Comparison of ENCODE assay signal across 10 cellular contexts in genomic region chr2:27354597-27354927, GRCh38. TPM values are rescaled to one million over a fixed set of nuclear protein-coding genes. Genes with fewer than 3 reads are reported as not detected.
DNase-seq lines count a peak whose midpoint lies in the region; ATAC-seq and TF ChIP-seq lines count a peak whose summit lies in the region.
"Had no signal": no experiment of that assay in that cellular context is flagged by ENCODE, and none has a peak within 500 bp of the region (broad histone marks: within the 10 kb centered on the region; RNA-seq: fewer than 3 reads in every experiment).

No MANE protein-coding gene starts in this region.

- H3K27me3 ChIP-seq in CD4-positive, alpha-beta T cell (ENCODE audit: control insufficient read depth, insufficient read depth, low read length): no peaks in the 10 kb centered on the region
- no peaks in the 10 kb centered on the region for H3K27me3 ChIP-seq in GM23338 (ENCODE audit: insufficient read depth)
- H3K27me3 ChIP-seq: sigmoid colon had no signal

- H3K27ac Mint-ChIP-seq in CD4-positive, alpha-beta T cell: peak overlapping the region; percentile 99
- peak overlapping the region; percentile 46 for H3K27ac Mint-ChIP-seq in GM23338
- no peak overlapping the region for H3K27ac Mint-ChIP-seq in activated naive CD8-positive, alpha-beta T cell
- H3K27ac Mint-ChIP-seq in nephron: peak overlapping the region in 2 of 3 experiments; percentile 15 to 67
- H3K27ac Mint-ChIP-seq: activated CD8-positive, alpha-beta memory T cell treated with anti-CD3 and anti-CD28 coated beads, Interleukin-2, amount 10 ng/mL, durations not matched to agents 7 days and 5 days had no signal

- DNase-seq in CD4-positive, alpha-beta T cell: no peak
- DNase-seq in GM23338 (ENCODE audit: low spot score) (no peak), sciatic nerve (ENCODE audit: low spot score) (no peak), OCI-M1 (lab: John Stamatoyannopoulos, UW) (no peak), SKM-1 treated with dmso at 0.1 percent for 144 hours (lab: John Stamatoyannopoulos, UW; ENCODE audit: unreplicated experiment) (no peak)
- DNase-seq: activated CD8-positive, alpha-beta memory T cell treated with anti-CD3 and anti-CD28 coated beads, Interleukin-2, amount 10 ng/mL, durations not matched to agents 7 days and 5 days; sigmoid colon; substantia nigra had no signal

- H3K79me2 ChIP-seq in GM23338 (replicated peaks; ENCODE audit: insufficient read depth): peaks cover 80% of the 10 kb centered on the region

- H3K36me3 Mint-ChIP-seq in CD4-positive, alpha-beta T cell (ENCODE audit: low read depth): peaks cover 32% of the 10 kb centered on the region
- H3K36me3 Mint-ChIP-seq in GM23338 (ENCODE audit: low read depth): peaks cover 28% of the 10 kb centered on the region
- no peaks in the 10 kb centered on the region for H3K36me3 Mint-ChIP-seq in activated naive CD8-positive, alpha-beta T cell
- H3K36me3 Mint-ChIP-seq in nephron (ENCODE audit: low read depth): peaks cover 19% of the 10 kb centered on the region

- no peak for TF ChIP-seq CTCF in CD4-positive, alpha-beta T cell (IDR thresholded peaks at IDR 0.05)
- no peak for TF ChIP-seq CTCF in GM23338 (conservative IDR thresholded peaks at IDR 0.05; ENCODE audit: low read depth in 2 of 2)
- no peak for TF ChIP-seq CTCF in nephron (IDR thresholded peaks at IDR 0.05; ENCODE audit: unreplicated experiment in 3 of 3)

- POLR2A ChIA-PET in CD4-positive, alpha-beta T cell (lab: Charles Lee): interaction anchor here (1.3 kb wide), 1 partner anchor 54 kb away, joined by 3 read pairs; the partner anchor contains the start of gene PPM1G

- H4K20me1 ChIP-seq in GM23338 (replicated peaks; ENCODE audit: insufficient read depth): peaks cover 25% of the 10 kb centered on the region

- H3K4me3 Mint-ChIP-seq in CD4-positive, alpha-beta T cell: peak overlapping the region; percentile 71
- H3K4me3 Mint-ChIP-seq in GM23338 (peak overlapping the region; percentile 96; the same call in 2 of the 3 replicates), nephron (peak overlapping the region; percentile 98 to 100 (median 99))
- H3K4me3 Mint-ChIP-seq in activated naive CD8-positive, alpha-beta T cell: peak overlapping the region; percentile 99

- H3K36me3 ChIP-seq in GM23338 (ENCODE audit: insufficient read depth): peaks cover 3% of the 10 kb centered on the region; the same call in 1 of the 2 replicates

- no peaks in the 10 kb centered on the region for H3K27me3 Mint-ChIP-seq in CD4-positive, alpha-beta T cell
- H3K27me3 Mint-ChIP-seq in GM23338 (ENCODE audit: insufficient read depth, low read depth, poor library complexity) (peaks cover 9% of the 10 kb centered on the region), nephron (ENCODE audit: low read depth) (no peaks in the 10 kb centered on the region)
- H3K27me3 Mint-ChIP-seq in activated naive CD8-positive, alpha-beta T cell: no peaks in the 10 kb centered on the region
- H3K27me3 Mint-ChIP-seq: activated CD8-positive, alpha-beta memory T cell treated with anti-CD3 and anti-CD28 coated beads, Interleukin-2, amount 10 ng/mL, durations not matched to agents 7 days and 5 days had no signal

- CTCF ChIA-PET in CD4-positive, alpha-beta T cell (lab: Charles Lee): interaction anchor here (0.8 kb wide), 1 partner anchor 15 kb away, joined by 3 read pairs; no protein-coding TSS in a partner anchor

- no peaks in the 10 kb centered on the region for H3K9me3 Mint-ChIP-seq in CD4-positive, alpha-beta T cell
- H3K9me3 Mint-ChIP-seq in GM23338: peaks cover 12% of the 10 kb centered on the region
- no peaks in the 10 kb centered on the region for H3K9me3 Mint-ChIP-seq in activated naive CD8-positive, alpha-beta T cell (ENCODE audit: low read depth)
- peaks cover 3% of the 10 kb centered on the region for H3K9me3 Mint-ChIP-seq in nephron

- peaks cover 3% of the 10 kb centered on the region for H3K9me2 ChIP-seq in GM23338 (ENCODE audit: insufficient read depth)

- no peaks in the 10 kb centered on the region for H3K9me3 ChIP-seq in CD4-positive, alpha-beta T cell (ENCODE audit: control insufficient read depth, low read length)
- H3K9me3 ChIP-seq: sigmoid colon had no signal

- H3K27ac ChIP-seq in CD4-positive, alpha-beta T cell (ENCODE audit: low read depth, low read length): no peak overlapping the region
- H3K27ac ChIP-seq in GM23338 (ENCODE audit: low read depth): peak overlapping the region; percentile 85
- H3K27ac ChIP-seq: sigmoid colon had no signal

- peak overlapping the region; percentile 71; the same call in 1 of the 2 replicates for H3K4me3 ChIP-seq in GM23338
- H3K4me3 ChIP-seq: sigmoid colon had no signal

- H2AFZ ChIP-seq in GM23338: no peak overlapping the region

- peaks cover 66% of the 10 kb centered on the region for H3K4me1 Mint-ChIP-seq in CD4-positive, alpha-beta T cell (ENCODE audit: low read depth)
- H3K4me1 Mint-ChIP-seq in GM23338 (peaks cover 37% of the 10 kb centered on the region), nephron (peaks cover 30% of the 10 kb centered on the region)
- H3K4me1 Mint-ChIP-seq in activated naive CD8-positive, alpha-beta T cell (ENCODE audit: low read depth): peaks cover 60% of the 10 kb centered on the region

- peaks cover 12% of the 10 kb centered on the region for H3F3A ChIP-seq in GM23338 (replicated peaks; ENCODE audit: low read depth)

- peaks cover 49% of the 10 kb centered on the region for H3K4me1 ChIP-seq in GM23338 (ENCODE audit: insufficient read depth)

- no peak for ATAC-seq in CD4-positive, alpha-beta T cell (ENCODE audit: poor library complexity)
- ATAC-seq in GM23338 (no peak), sciatic nerve (no peak)
- ATAC-seq: activated CD8-positive, alpha-beta memory T cell treated with anti-CD3 and anti-CD28 coated beads, Interleukin-2, amount 10 ng/mL, durations not matched to agents 7 days and 5 days had no signal

- intact Hi-C loops in CD4-positive, alpha-beta T cell (cut with DNase I, micrococcal nuclease): no loop called here
- intact Hi-C loops in sciatic nerve (cut with DNase I): no loop called here

- peak overlapping the region; percentile 85 for H3K4me2 ChIP-seq in GM23338

TF ChIP-seq in GM23338, 12 proteins besides CTCF, POLR2A, EP300 and RAD21:
- TF ChIP-seq POLR2AphosphoS5 (IDR thresholded peaks at IDR 0.05; ENCODE audit: low read depth) (no peak), STAT1 (IDR thresholded peaks at IDR 0.05; ENCODE audit: unreplicated experiment) (no peak), NANOG (IDR thresholded peaks at IDR 0.05; ENCODE audit: borderline replicate concordance) (no peak), ZNF331 (CRISPR knock-in tag; IDR thresholded peaks at IDR 0.05; ENCODE audit: low read depth) (no peak)

RNA-seq across cellular contexts. Expression of gene GTF3C2, which starts 2.0 kb away (rescaled TPM):
- total RNA-seq in CD4-positive, alpha-beta T cell: 10 to 100 TPM; 54.6 to 56.8 TPM
- 110 and 118 TPM in 2 replicates for total RNA-seq in GM23338 (2014; rRNA removed; shearing (Covaris generic))
- polyA plus RNA-seq in GM23338 (2016; fragmentation: Nextera tagmentation; extraction: Ambion mirVana): 69.1 and 81.7 TPM in 2 replicates
- 57.1 TPM for total RNA-seq in sciatic nerve

RNA-seq across cellular contexts. Expression of gene EIF2B4, which starts 15.6 kb away (rescaled TPM):
- 10 to 100 TPM; 33.2 to 34.0 TPM for total RNA-seq in CD4-positive, alpha-beta T cell
- 43.9 and 51.4 TPM in 2 replicates for total RNA-seq in GM23338 (2014; rRNA removed; shearing (Covaris generic))
- polyA plus RNA-seq in GM23338 (2016; fragmentation: Nextera tagmentation; extraction: Ambion mirVana): 64.0 and 64.4 TPM in 2 replicates
- total RNA-seq in sciatic nerve: 39.1 TPM

RNA-seq across cellular contexts. Expression of gene SNX17, which starts 15.9 kb away (rescaled TPM):
- 10 to 100 TPM; 66.3 to 67.9 TPM for total RNA-seq in CD4-positive, alpha-beta T cell
- 58.0 and 66.2 TPM in 2 replicates for total RNA-seq in GM23338 (2014; rRNA removed; shearing (Covaris generic))
- 32.6 and 34.0 TPM in 2 replicates for polyA plus RNA-seq in GM23338 (2016; fragmentation: Nextera tagmentation; extraction: Ambion mirVana)
- 79.1 TPM for total RNA-seq in sciatic nerve

RNA-seq across cellular contexts. Expression of gene ZNF513, which starts 26.0 kb away (rescaled TPM):
- total RNA-seq in CD4-positive, alpha-beta T cell: 10 to 100 TPM; 22.8 to 22.9 TPM
- total RNA-seq in GM23338 (2014; rRNA removed; shearing (Covaris generic)): 13.2 and 13.4 TPM in 2 replicates
- polyA plus RNA-seq in GM23338 (2016; fragmentation: Nextera tagmentation; extraction: Ambion mirVana): 10.4 and 11.3 TPM in 2 replicates
- 17.0 TPM for total RNA-seq in sciatic nerve

RNA-seq across cellular contexts. Expression of gene MPV17, which starts 31.7 kb away (rescaled TPM):
- total RNA-seq in CD4-positive, alpha-beta T cell: 10 to 100 TPM; 29.3 to 31.0 TPM
- 52.5 and 68.9 TPM in 2 replicates for total RNA-seq in GM23338 (2014; rRNA removed; shearing (Covaris generic))
- 93.1 and 94.2 TPM in 2 replicates for polyA plus RNA-seq in GM23338 (2016; fragmentation: Nextera tagmentation; extraction: Ambion mirVana)
- total RNA-seq in sciatic nerve: 53.5 TPM
